Comparison of ENCODE assay signal across 1 cellular context in the genomic region with DNA sequence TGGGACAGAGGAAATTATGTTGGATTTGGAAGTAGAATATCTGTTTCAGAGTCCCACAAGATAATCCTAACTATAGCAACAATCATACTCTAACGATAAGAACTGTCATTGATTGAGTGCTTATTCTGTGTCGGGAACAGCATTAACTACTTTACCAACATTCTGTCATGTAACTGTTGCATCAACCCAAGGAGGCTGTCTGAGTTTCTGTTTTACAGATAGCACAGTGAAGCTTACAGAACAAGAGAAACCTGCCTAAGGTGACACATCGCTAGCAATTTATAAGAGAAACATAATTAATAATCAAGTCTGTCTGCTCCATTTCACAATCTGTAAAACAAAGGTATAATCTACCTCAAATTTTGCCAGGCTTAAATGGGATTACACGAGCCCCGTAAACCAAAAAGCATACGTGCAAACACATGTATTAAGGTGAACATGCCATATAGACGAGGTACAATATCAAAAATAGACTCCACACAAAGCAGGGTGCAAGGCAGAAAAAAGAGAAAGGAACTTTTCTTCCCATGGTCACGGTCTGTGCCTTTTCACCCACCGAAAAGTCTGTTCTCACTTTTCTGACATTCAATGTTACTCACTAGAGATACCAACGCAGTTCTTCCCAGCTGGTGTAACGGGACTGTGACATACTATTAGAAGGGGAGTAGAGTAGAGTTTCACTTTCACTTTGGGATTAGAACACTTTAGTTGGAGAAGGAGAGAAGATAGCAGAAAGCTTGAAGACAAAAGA.
TF ChIP-seq lines count a peak whose summit lies in the region.

No MANE protein-coding gene starts in this region.

TF ChIP-seq in GM23338, 12 proteins besides CTCF, POLR2A, EP300 and RAD21 (continued from another document):
- TF ChIP-seq, protein P1, sequence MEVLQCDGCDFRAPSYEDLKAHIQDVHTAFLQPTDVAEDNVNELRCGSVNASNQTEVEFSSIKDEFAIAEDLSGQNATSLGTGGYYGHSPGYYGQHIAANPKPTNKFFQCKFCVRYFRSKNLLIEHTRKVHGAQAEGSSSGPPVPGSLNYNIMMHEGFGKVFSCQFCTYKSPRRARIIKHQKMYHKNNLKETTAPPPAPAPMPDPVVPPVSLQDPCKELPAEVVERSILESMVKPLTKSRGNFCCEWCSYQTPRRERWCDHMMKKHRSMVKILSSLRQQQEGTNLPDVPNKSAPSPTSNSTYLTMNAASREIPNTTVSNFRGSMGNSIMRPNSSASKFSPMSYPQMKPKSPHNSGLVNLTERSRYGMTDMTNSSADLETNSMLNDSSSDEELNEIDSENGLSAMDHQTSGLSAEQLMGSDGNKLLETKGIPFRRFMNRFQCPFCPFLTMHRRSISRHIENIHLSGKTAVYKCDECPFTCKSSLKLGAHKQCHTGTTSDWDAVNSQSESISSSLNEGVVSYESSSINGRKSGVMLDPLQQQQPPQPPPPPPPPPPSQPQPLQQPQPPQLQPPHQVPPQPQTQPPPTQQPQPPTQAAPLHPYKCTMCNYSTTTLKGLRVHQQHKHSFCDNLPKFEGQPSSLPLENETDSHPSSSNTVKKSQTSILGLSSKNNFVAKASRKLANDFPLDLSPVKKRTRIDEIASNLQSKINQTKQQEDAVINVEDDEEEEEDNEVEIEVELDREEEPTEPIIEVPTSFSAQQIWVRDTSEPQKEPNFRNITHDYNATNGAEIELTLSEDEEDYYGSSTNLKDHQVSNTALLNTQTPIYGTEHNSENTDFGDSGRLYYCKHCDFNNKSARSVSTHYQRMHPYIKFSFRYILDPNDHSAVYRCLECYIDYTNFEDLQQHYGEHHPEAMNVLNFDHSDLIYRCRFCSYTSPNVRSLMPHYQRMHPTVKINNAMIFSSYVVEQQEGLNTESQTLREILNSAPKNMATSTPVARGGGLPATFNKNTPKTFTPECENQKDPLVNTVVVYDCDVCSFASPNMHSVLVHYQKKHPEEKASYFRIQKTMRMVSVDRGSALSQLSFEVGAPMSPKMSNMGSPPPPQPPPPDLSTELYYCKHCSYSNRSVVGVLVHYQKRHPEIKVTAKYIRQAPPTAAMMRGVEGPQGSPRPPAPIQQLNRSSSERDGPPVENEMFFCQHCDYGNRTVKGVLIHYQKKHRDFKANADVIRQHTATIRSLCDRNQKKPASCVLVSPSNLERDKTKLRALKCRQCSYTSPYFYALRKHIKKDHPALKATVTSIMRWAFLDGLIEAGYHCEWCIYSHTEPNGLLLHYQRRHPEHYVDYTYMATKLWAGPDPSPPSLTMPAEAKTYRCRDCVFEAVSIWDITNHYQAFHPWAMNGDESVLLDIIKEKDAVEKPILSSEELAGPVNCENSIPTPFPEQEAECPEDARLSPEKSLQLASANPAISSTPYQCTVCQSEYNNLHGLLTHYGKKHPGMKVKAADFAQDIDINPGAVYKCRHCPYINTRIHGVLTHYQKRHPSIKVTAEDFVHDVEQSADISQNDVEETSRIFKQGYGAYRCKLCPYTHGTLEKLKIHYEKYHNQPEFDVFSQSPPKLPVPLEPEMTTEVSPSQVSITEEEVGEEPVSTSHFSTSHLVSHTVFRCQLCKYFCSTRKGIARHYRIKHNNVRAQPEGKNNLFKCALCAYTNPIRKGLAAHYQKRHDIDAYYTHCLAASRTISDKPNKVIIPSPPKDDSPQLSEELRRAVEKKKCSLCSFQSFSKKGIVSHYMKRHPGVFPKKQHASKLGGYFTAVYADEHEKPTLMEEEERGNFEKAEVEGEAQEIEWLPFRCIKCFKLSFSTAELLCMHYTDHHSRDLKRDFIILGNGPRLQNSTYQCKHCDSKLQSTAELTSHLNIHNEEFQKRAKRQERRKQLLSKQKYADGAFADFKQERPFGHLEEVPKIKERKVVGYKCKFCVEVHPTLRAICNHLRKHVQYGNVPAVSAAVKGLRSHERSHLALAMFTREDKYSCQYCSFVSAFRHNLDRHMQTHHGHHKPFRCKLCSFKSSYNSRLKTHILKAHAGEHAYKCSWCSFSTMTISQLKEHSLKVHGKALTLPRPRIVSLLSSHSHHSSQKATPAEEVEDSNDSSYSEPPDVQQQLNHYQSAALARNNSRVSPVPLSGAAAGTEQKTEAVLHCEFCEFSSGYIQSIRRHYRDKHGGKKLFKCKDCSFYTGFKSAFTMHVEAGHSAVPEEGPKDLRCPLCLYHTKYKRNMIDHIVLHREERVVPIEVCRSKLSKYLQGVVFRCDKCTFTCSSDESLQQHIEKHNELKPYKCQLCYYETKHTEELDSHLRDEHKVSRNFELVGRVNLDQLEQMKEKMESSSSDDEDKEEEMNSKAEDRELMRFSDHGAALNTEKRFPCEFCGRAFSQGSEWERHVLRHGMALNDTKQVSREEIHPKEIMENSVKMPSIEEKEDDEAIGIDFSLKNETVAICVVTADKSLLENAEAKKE (CRISPR knock-in tag; IDR thresholded peaks at IDR 0.05): no peak
- TF ChIP-seq, protein P2, sequence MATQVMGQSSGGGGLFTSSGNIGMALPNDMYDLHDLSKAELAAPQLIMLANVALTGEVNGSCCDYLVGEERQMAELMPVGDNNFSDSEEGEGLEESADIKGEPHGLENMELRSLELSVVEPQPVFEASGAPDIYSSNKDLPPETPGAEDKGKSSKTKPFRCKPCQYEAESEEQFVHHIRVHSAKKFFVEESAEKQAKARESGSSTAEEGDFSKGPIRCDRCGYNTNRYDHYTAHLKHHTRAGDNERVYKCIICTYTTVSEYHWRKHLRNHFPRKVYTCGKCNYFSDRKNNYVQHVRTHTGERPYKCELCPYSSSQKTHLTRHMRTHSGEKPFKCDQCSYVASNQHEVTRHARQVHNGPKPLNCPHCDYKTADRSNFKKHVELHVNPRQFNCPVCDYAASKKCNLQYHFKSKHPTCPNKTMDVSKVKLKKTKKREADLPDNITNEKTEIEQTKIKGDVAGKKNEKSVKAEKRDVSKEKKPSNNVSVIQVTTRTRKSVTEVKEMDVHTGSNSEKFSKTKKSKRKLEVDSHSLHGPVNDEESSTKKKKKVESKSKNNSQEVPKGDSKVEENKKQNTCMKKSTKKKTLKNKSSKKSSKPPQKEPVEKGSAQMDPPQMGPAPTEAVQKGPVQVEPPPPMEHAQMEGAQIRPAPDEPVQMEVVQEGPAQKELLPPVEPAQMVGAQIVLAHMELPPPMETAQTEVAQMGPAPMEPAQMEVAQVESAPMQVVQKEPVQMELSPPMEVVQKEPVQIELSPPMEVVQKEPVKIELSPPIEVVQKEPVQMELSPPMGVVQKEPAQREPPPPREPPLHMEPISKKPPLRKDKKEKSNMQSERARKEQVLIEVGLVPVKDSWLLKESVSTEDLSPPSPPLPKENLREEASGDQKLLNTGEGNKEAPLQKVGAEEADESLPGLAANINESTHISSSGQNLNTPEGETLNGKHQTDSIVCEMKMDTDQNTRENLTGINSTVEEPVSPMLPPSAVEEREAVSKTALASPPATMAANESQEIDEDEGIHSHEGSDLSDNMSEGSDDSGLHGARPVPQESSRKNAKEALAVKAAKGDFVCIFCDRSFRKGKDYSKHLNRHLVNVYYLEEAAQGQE (IDR thresholded peaks at IDR 0.05; ENCODE audit: unreplicated experiment): no peak
- TF ChIP-seq CREB1 (CRISPR knock-in tag; IDR thresholded peaks at IDR 0.05; ENCODE audit: low read depth) (no peak), STAT1 (IDR thresholded peaks at IDR 0.05; ENCODE audit: unreplicated experiment) (no peak), NANOG (IDR thresholded peaks at IDR 0.05; ENCODE audit: borderline replicate concordance) (no peak), POLR2AphosphoS5 (IDR thresholded peaks at IDR 0.05; ENCODE audit: low read depth) (no peak), ZNF114 (CRISPR knock-in tag; IDR thresholded peaks at IDR 0.05) (no peak), EZH2phosphoT487 (IDR thresholded peaks at IDR 0.05; ENCODE audit: unreplicated experiment) (no peak), ZNF331 (CRISPR knock-in tag; IDR thresholded peaks at IDR 0.05; ENCODE audit: low read depth) (no peak)
- TF ChIP-seq, protein P3, sequence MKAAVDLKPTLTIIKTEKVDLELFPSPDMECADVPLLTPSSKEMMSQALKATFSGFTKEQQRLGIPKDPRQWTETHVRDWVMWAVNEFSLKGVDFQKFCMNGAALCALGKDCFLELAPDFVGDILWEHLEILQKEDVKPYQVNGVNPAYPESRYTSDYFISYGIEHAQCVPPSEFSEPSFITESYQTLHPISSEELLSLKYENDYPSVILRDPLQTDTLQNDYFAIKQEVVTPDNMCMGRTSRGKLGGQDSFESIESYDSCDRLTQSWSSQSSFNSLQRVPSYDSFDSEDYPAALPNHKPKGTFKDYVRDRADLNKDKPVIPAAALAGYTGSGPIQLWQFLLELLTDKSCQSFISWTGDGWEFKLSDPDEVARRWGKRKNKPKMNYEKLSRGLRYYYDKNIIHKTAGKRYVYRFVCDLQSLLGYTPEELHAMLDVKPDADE (IDR thresholded peaks at IDR 0.05): no peak
